Comparison of ENCODE assay signal across 15 cellular contexts in the genomic region with DNA sequence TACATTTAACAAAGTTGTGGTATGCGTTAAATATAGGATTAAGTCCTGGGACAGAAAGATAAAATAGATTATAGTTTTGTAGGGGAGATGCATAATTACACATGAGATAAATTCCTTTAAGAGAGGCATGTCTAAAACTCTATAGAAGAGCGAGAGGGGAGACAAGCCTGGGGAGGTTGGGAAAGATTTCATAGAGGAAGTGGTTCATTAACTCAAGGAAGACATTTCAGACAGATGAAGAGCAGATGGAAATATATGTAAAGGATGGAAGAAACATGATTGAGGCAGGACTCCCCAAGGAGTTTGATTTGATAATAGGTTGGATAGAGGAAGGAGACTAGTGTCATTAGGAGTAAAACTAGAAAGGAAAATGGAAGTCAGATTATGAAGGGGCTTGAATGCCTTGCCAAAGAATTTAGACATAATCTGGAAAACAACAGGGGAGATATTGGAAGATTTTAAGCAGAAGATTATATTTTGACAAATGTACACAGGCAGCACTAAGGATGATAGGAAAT.
"Had no signal": no experiment of that assay in that cellular context is flagged by ENCODE, and none has a peak within 500 bp of the region (broad histone marks: within the 10 kb centered on the region; RNA-seq: fewer than 3 reads in every experiment).

No MANE protein-coding gene starts in this region.

- H3K27ac ChIP-seq: gastroesophageal sphincter had no signal

- DNase-seq: activated CD4-positive, alpha-beta T cell treated with anti-CD3 and anti-CD28 coated beads, Interleukin-2, amount 50 U/mL, for 4 hours; activated CD4-positive, CD25-positive, alpha-beta regulatory T cell treated with anti-CD3 and anti-CD28 coated beads, Interleukin-2, amount 50 U/mL, for 72 hours; activated effector memory CD4-positive, alpha-beta T cell treated with anti-CD3 and anti-CD28 coated beads, Interleukin-2, amount 50 U/mL, for 16 hours; activated T-cell treated with anti-CD3 and anti-CD28 coated beads, Interleukin-2, amount 50 U/mL, for 24 hours; amygdala; cortex of kidney; effector CD8-positive, alpha-beta T cell; hippocampal formation; left ventricle myocardium superior; nephron progenitor cell; stimulated activated CD4-positive, alpha-beta T cell treated with anti-CD3 and anti-CD28 coated beads, Interleukin-4, amount 100 ng/mL, for 1 hour; stimulated activated CD8-positive, alpha-beta memory T cell treated with anti-CD3 and anti-CD28 coated beads, Interleukin-4, amount 100 ng/mL, for 48 hours; stimulated activated naive CD8-positive, alpha-beta T cell treated with anti-CD3 and anti-CD28 coated beads, Interleukin-15, Interleukin-2, amounts not matched to agents 100 U/mL and 50 U/mL, for 24 hours had no signal

- H3K9me3 ChIP-seq: gastroesophageal sphincter had no signal

- ATAC-seq: activated naive CD4-positive, alpha-beta T cell treated with anti-CD3 and anti-CD28 coated beads, Interleukin-2, amount 50 U/mL, for 72 hours; gastroesophageal sphincter; left ventricle myocardium superior; stimulated activated naive CD8-positive, alpha-beta T cell treated with anti-CD3 and anti-CD28 coated beads, Interleukin-15, Interleukin-2, amounts not matched to agents 100 U/mL and 50 U/mL, for 24 hours had no signal

- H3K4me1 ChIP-seq: gastroesophageal sphincter had no signal

- H3K4me3 ChIP-seq: gastroesophageal sphincter had no signal

- H3K36me3 ChIP-seq: gastroesophageal sphincter had no signal

- H3K27me3 ChIP-seq: gastroesophageal sphincter had no signal
